Comparison of ENCODE assay signal across 9 cellular contexts in the genomic region with DNA sequence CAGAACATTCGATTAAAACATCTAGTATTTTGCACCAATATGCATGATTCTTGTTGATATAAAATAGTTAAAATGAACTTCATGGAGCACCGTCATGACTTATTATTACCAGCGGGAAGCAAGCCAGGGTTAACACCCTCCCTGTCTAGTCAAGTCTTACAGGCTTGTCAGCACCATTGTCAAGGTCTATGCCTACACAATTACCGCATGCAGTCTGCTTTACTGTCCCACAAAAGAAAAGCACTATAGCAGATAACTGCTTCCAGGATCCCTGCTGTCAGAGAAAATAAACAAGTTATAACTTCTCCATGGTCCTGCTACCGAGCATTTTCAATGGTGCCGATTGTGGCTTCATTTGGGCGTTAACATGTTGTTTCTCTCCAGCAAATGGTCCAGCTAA.
"Had no signal": no experiment of that assay in that cellular context is flagged by ENCODE, and none has a peak within 500 bp of the region (broad histone marks: within the 10 kb centered on the region; RNA-seq: fewer than 3 reads in every experiment).

No MANE protein-coding gene starts in this region.

- H3K27ac Mint-ChIP-seq: HFFc6, IgD-negative memory B cell had no signal

- H3K4me3 Mint-ChIP-seq: HFFc6, IgD-negative memory B cell had no signal

- H3K4me1 ChIP-seq: HAP-1 had no signal

- H3K9me3 ChIP-seq: HAP-1 had no signal

- H3K9ac ChIP-seq: GM23248 had no signal

- H3K36me3 Mint-ChIP-seq: IgD-negative memory B cell had no signal

- H3K36me3 ChIP-seq: HAP-1 had no signal

- H3K27me3 Mint-ChIP-seq: IgD-negative memory B cell had no signal

- H3K27ac ChIP-seq: GM23248, HL-60 had no signal

- H2AFZ ChIP-seq: GM23248 had no signal

- ATAC-seq: HCT116, HepG2 had no signal

- H3K4me1 Mint-ChIP-seq: IgD-negative memory B cell had no signal

- H3K4me3 ChIP-seq: GM23248, HAP-1 had no signal

- DNase-seq: GM23248, GOT3, H7, HFFc6 had no signal
